Comparison of ENCODE assay signal across 33 cellular contexts in the genomic region with DNA sequence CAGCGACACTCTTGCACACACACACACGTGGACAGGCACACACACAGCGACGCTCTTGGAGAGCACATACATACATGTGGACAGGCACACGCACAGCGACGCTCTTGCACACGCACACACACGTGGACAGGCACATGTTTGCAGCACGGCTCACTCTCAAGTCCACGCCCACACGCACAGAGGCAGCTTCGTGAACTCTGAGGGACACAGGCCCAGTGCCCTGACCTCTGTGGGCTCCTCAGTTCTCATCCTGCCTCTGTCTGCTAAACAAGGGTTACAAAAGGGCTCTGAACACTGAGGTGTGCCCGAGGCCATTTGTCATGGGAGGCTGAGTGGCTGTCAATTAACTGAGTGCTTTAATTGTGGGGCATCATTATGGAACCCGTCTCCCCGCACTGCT.
"Had no signal": no experiment of that assay in that cellular context is flagged by ENCODE, and none has a peak within 500 bp of the region (broad histone marks: within the 10 kb centered on the region; RNA-seq: fewer than 3 reads in every experiment).

No MANE protein-coding gene starts in this region.

- H3K4me1 Mint-ChIP-seq: activated B cell treated with CpG ODN at 0.5 μM for 24 hours; activated CD4-positive, alpha-beta memory T cell treated with anti-CD3 and anti-CD28 coated beads, Interleukin-2, amount 10 ng/mL, durations not matched to agents 7 days and 5 days; activated naive CD4-positive, alpha-beta T cell treated with anti-CD3 and anti-CD28 coated beads, Interleukin-2, amount 10 ng/mL, durations not matched to agents 7 days and 5 days; activated naive CD8-positive, alpha-beta T cell treated with anti-CD3 and anti-CD28 coated beads, Interleukin-2, amount 50 U/mL, for 24 hours; T-cell; T-helper 17 cell had no signal

- ATAC-seq: activated naive CD8-positive, alpha-beta T cell treated with anti-CD3 and anti-CD28 coated beads, Interleukin-2, amount 50 U/mL, for 24 hours; Right ventricle myocardium inferior; SK-N-SH treated with all-trans-retinoic acid at 6 μM for 48 hours; T-cell; T-helper 17 cell had no signal

- H3K27ac Mint-ChIP-seq: activated B cell treated with CpG ODN at 0.5 μM for 24 hours; activated CD4-positive, alpha-beta memory T cell treated with anti-CD3 and anti-CD28 coated beads, Interleukin-2, amount 10 ng/mL, durations not matched to agents 7 days and 5 days; activated naive CD4-positive, alpha-beta T cell treated with anti-CD3 and anti-CD28 coated beads, Interleukin-2, amount 10 ng/mL, durations not matched to agents 7 days and 5 days; activated naive CD8-positive, alpha-beta T cell; activated naive CD8-positive, alpha-beta T cell treated with anti-CD3 and anti-CD28 coated beads, Interleukin-2, amount 50 U/mL, for 24 hours; activated T-helper 1 cell treated with anti-CD3 and anti-CD28 coated beads, Interleukin-12 subunit alpha, Interleukin-12 subunit beta, Interleukin-2, Interleukin-4 antibody, amounts not matched to agents 30 ng/mL and 10 ng/mL and 1 ng/mL, durations not matched to agents 14 hours and 24 hours and 36 hours; brain; T-cell; T-helper 17 cell had no signal

- H3K4me3 Mint-ChIP-seq: activated B cell treated with CpG ODN at 0.5 μM for 24 hours; activated CD4-positive, alpha-beta memory T cell treated with anti-CD3 and anti-CD28 coated beads, Interleukin-2, amount 10 ng/mL, durations not matched to agents 7 days and 5 days; activated naive CD4-positive, alpha-beta T cell treated with anti-CD3 and anti-CD28 coated beads, Interleukin-2, amount 10 ng/mL, durations not matched to agents 7 days and 5 days; activated naive CD8-positive, alpha-beta T cell; activated naive CD8-positive, alpha-beta T cell treated with anti-CD3 and anti-CD28 coated beads, Interleukin-2, amount 50 U/mL, for 24 hours; activated T-helper 1 cell treated with anti-CD3 and anti-CD28 coated beads, Interleukin-12 subunit alpha, Interleukin-12 subunit beta, Interleukin-2, Interleukin-4 antibody, amounts not matched to agents 30 ng/mL and 10 ng/mL and 1 ng/mL, durations not matched to agents 14 hours and 24 hours and 36 hours; brain; T-cell; T-helper 17 cell had no signal

- H3K27me3 Mint-ChIP-seq: activated B cell treated with CpG ODN at 0.5 μM for 24 hours; activated CD4-positive, alpha-beta memory T cell treated with anti-CD3 and anti-CD28 coated beads, Interleukin-2, amount 10 ng/mL, durations not matched to agents 7 days and 5 days; activated naive CD4-positive, alpha-beta T cell treated with anti-CD3 and anti-CD28 coated beads, Interleukin-2, amount 10 ng/mL, durations not matched to agents 7 days and 5 days; activated naive CD8-positive, alpha-beta T cell; activated naive CD8-positive, alpha-beta T cell treated with anti-CD3 and anti-CD28 coated beads, Interleukin-2, amount 50 U/mL, for 24 hours; T-cell; T-helper 17 cell had no signal

- H3K4me3 ChIP-seq: PC-9 had no signal

- H3K36me3 Mint-ChIP-seq: activated naive CD4-positive, alpha-beta T cell treated with anti-CD3 and anti-CD28 coated beads, Interleukin-2, amount 10 ng/mL, durations not matched to agents 7 days and 5 days; activated naive CD8-positive, alpha-beta T cell; brain; T-cell had no signal

- DNase-seq: activated B cell treated with CpG ODN at 0.5 μM for 24 hours; activated CD4-positive, alpha-beta memory T cell treated with anti-CD3 and anti-CD28 coated beads, Interleukin-2, amount 10 ng/mL, durations not matched to agents 7 days and 5 days; activated CD4-positive, alpha-beta T cell treated with anti-CD3 and anti-CD28 coated beads for 1 hour; activated CD4-positive, alpha-beta T cell treated with anti-CD3 and anti-CD28 coated beads for 48 hours; activated gamma-delta T cell treated with Interleukin-2 at 50 U/mL for 16 hours; activated naive CD4-positive, alpha-beta T cell treated with anti-CD3 and anti-CD28 coated beads, Interleukin-2, amount 10 ng/mL, durations not matched to agents 7 days and 5 days; activated naive CD8-positive, alpha-beta T cell treated with anti-CD3 and anti-CD28 coated beads, Interleukin-2, amount 50 U/mL, for 24 hours; activated T-cell treated with anti-CD3 and anti-CD28 coated beads, Interleukin-2, amount 50 U/mL, for 1 hour; anterior cingulate cortex; caudate nucleus; MM.1S; NCI-H1092 treated with DMSO at 0.1 percent for 48 hours; NCI-H146; NCI-H187; NCI-H2029 treated with DMSO at 0.1 percent for 48 hours; NCI-H2107; NCI-H2171; NCI-H510A; NCI-H526; NCI-H748 treated with DMSO at 0.1 percent for 48 hours; NK-92 treated with Interleukin-12 subunit alpha and Interleukin-12 subunit beta, amount 100 ng/mL, for 24 hours; PC-9; SIG-M5; T-cell; T-helper 17 cell had no signal

- H3K27ac ChIP-seq: KMS-11, PC-9, RWPE1, VCaP had no signal
